ENCODE assay signal across 19 cellular contexts in the genomic region with DNA sequence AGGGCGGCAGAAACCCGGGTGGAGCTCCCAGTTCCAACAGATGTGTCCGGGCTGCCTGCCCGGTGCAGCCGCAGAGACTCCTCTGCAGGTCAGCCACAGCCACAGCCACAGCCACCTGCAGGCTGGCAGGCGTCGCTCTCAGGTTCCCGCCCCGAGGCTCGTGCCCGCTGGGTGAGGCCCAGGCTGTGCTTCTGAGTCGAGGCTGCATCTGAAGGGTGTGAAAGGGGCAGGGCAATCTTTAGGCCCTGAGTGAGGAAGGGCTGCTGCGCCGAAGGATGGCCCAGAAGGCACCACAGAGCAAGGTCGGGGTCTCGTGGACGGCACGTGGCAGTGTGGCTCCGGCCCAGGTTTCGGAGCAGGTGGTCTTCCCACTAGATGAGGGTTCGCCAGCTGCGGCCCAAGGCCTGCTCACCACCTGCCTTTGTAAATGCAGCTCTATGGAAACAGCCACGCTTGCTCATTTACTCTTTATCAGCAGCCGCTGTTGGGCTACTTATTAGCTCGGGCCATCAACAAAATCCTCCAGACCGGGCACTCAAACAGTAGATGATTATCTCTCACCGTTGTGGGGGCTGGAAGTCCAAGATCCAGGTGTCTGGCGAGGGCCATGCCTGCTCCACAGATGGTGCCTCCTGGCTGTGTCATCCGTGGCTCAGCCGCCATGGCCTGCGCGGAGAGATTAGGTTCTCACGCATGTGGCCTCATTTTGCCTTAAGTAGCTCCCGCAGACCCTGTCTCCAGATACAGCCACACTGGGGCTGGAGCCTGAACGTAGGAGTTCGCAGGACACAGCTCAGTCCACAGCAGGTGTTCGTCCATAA. TPM values are rescaled to one million over a fixed set of nuclear protein-coding genes. Genes with fewer than 3 reads are reported as not detected.
DNase-seq lines count a peak whose midpoint lies in the region; ATAC-seq, FAIRE-seq and TF ChIP-seq lines count a peak whose summit lies in the region.
"Had no signal": no experiment of that assay in that cellular context is flagged by ENCODE, and none has a peak within 500 bp of the region (broad histone marks: within the 10 kb centered on the region; RNA-seq: fewer than 3 reads in every experiment).

No MANE protein-coding gene starts in this region.

- H3K36me3 Mint-ChIP-seq in activated naive CD8-positive, alpha-beta T cell treated with anti-CD3 and anti-CD28 coated beads, Interleukin-2, amount 10 ng/mL, durations not matched to agents 7 days and 5 days = peaks cover 23% of the 10 kb centered on the region
- peaks cover 15% of the 10 kb centered on the region for H3K36me3 Mint-ChIP-seq in activated naive CD8-positive, alpha-beta T cell treated with anti-CD3 and anti-CD28 coated beads for 36 hours
- peaks cover 21% of the 10 kb centered on the region for H3K36me3 Mint-ChIP-seq in chondrocyte (ENCODE audit: low read depth)

- POLR2A ChIA-PET in activated naive CD8-positive, alpha-beta T cell treated with anti-CD3 and anti-CD28 coated beads, Interleukin-2, amount 10 ng/mL, durations not matched to agents 7 days and 5 days (lab: Charles Lee) = no interaction called here

- no peak for FAIRE-seq in RCC 7860 (lab: Jason Lieb, UNC)
- FAIRE-seq: A204.1 had no signal

- peaks cover 7% of the 10 kb centered on the region for H3K9me3 Mint-ChIP-seq in activated naive CD8-positive, alpha-beta T cell treated with anti-CD3 and anti-CD28 coated beads, Interleukin-2, amount 10 ng/mL, durations not matched to agents 7 days and 5 days
- peaks cover 3% of the 10 kb centered on the region for H3K9me3 Mint-ChIP-seq in activated naive CD8-positive, alpha-beta T cell treated with anti-CD3 and anti-CD28 coated beads for 36 hours
- peaks cover 4% of the 10 kb centered on the region for H3K9me3 Mint-ChIP-seq in chondrocyte (ENCODE audit: low read depth)
- H3K9me3 Mint-ChIP-seq: stimulated activated naive CD8-positive, alpha-beta T cell treated with anti-CD3 and anti-CD28 coated beads, Interleukin-15, amount 100 ng/mL, for 72 hours had no signal

- peak; percentile 17 for DNase-seq in activated naive CD8-positive, alpha-beta T cell treated with anti-CD3 and anti-CD28 coated beads, Interleukin-2, amount 10 ng/mL, durations not matched to agents 7 days and 5 days
- DNase-seq in activated naive CD8-positive, alpha-beta T cell treated with anti-CD3 and anti-CD28 coated beads for 36 hours = no peak
- DNase-seq in chondrocyte (ENCODE audit: low spot score) = peak; percentile 77
- peak; percentile 83 for DNase-seq in mesenteric fat pad (ENCODE audit: low spot score)
- DNase-seq in RCC 7860 (ENCODE audit: low spot score) = no peak
- no peak for DNase-seq in NCI-H510A treated with DMSO at 0.1 percent for 48 hours (lab: John Stamatoyannopoulos, UW)
- DNase-seq in LoVo (ENCODE audit: low spot score) = no peak
- DNase-seq: activated CD4-positive, alpha-beta T cell treated with anti-CD3 and anti-CD28 coated beads for 48 hours; activated effector memory CD4-positive, alpha-beta T cell treated with Interleukin-2 at 50 U/mL for 16 hours; amniotic stem cell; central memory CD4-positive, alpha-beta T cell; DMS 273 treated with DMSO at 0.1 percent for 48 hours; GF-D8; NCI-H1436 treated with DMSO at 0.1 percent for 48 hours; PC-9; stimulated activated CD4-positive, alpha-beta T cell treated with anti-CD3 and anti-CD28 coated beads, Interleukin-1b, Interleukin-23, amount 100 ng/mL, for 48 hours; stimulated activated naive CD8-positive, alpha-beta T cell treated with anti-CD3 and anti-CD28 coated beads, Interleukin-15, amount 100 ng/mL, for 72 hours had no signal

- no peak for TF ChIP-seq CTCF in chondrocyte (IDR thresholded peaks at IDR 0.05)

- H3K27me3 Mint-ChIP-seq in activated naive CD8-positive, alpha-beta T cell treated with anti-CD3 and anti-CD28 coated beads, Interleukin-2, amount 10 ng/mL, durations not matched to agents 7 days and 5 days = no peaks in the 10 kb centered on the region
- H3K27me3 Mint-ChIP-seq in activated naive CD8-positive, alpha-beta T cell treated with anti-CD3 and anti-CD28 coated beads for 36 hours = no peaks in the 10 kb centered on the region
- no peaks in the 10 kb centered on the region for H3K27me3 Mint-ChIP-seq in chondrocyte (ENCODE audit: low read depth)
- H3K27me3 Mint-ChIP-seq: stimulated activated naive CD8-positive, alpha-beta T cell treated with anti-CD3 and anti-CD28 coated beads, Interleukin-15, amount 100 ng/mL, for 72 hours had no signal

- H3K4me3 Mint-ChIP-seq in activated naive CD8-positive, alpha-beta T cell treated with anti-CD3 and anti-CD28 coated beads, Interleukin-2, amount 10 ng/mL, durations not matched to agents 7 days and 5 days = no peak overlapping the region
- no peak overlapping the region for H3K4me3 Mint-ChIP-seq in activated naive CD8-positive, alpha-beta T cell treated with anti-CD3 and anti-CD28 coated beads for 36 hours
- H3K4me3 Mint-ChIP-seq in chondrocyte (ENCODE audit: unreplicated experiment) = no peak overlapping the region
- H3K4me3 Mint-ChIP-seq: stimulated activated naive CD8-positive, alpha-beta T cell treated with anti-CD3 and anti-CD28 coated beads, Interleukin-15, amount 100 ng/mL, for 72 hours had no signal

- no peak for ATAC-seq in activated naive CD8-positive, alpha-beta T cell treated with anti-CD3 and anti-CD28 coated beads, Interleukin-2, amount 10 ng/mL, durations not matched to agents 7 days and 5 days (ENCODE audit: low read depth)
- no peak for ATAC-seq in HG02840 (IDR thresholded peaks at IDR 0.05; ENCODE audit: low FRiP score, unreplicated experiment)
- ATAC-seq: stimulated activated naive CD8-positive, alpha-beta T cell treated with anti-CD3 and anti-CD28 coated beads, Interleukin-15, amount 100 ng/mL, for 72 hours had no signal

- peaks cover 2% of the 10 kb centered on the region for H3K4me1 Mint-ChIP-seq in activated naive CD8-positive, alpha-beta T cell treated with anti-CD3 and anti-CD28 coated beads, Interleukin-2, amount 10 ng/mL, durations not matched to agents 7 days and 5 days
- H3K4me1 Mint-ChIP-seq in activated naive CD8-positive, alpha-beta T cell treated with anti-CD3 and anti-CD28 coated beads for 36 hours = no peaks in the 10 kb centered on the region
- H3K4me1 Mint-ChIP-seq in chondrocyte (ENCODE audit: low read depth) = peaks cover 35% of the 10 kb centered on the region

- H3K27ac Mint-ChIP-seq in activated naive CD8-positive, alpha-beta T cell treated with anti-CD3 and anti-CD28 coated beads, Interleukin-2, amount 10 ng/mL, durations not matched to agents 7 days and 5 days = no peak overlapping the region
- no peak overlapping the region for H3K27ac Mint-ChIP-seq in activated naive CD8-positive, alpha-beta T cell treated with anti-CD3 and anti-CD28 coated beads for 36 hours
- no peak overlapping the region for H3K27ac Mint-ChIP-seq in chondrocyte (ENCODE audit: unreplicated experiment)

RNA-seq across cellular contexts. Expression of a gene that starts 40.3 kb away (rescaled TPM):
- total RNA-seq in activated naive CD8-positive, alpha-beta T cell treated with anti-CD3 and anti-CD28 coated beads, Interleukin-2, amount 10 ng/mL, durations not matched to agents 7 days and 5 days = 100 to 1,000 TPM; 103 to 117 TPM
- 100 to 1,000 TPM; 242 to 250 TPM for total RNA-seq in activated naive CD8-positive, alpha-beta T cell treated with anti-CD3 and anti-CD28 coated beads for 36 hours
- 52.8 to 76.0 TPM (median 54.3 TPM) in 3 replicates for total RNA-seq in chondrocyte
- total RNA-seq in mesenteric fat pad = 66.4 TPM

RNA-seq across cellular contexts. Expression of a gene that starts 53.8 kb away (rescaled TPM):
- total RNA-seq in activated naive CD8-positive, alpha-beta T cell treated with anti-CD3 and anti-CD28 coated beads, Interleukin-2, amount 10 ng/mL, durations not matched to agents 7 days and 5 days = 10 to 100 TPM; 25.4 to 26.3 TPM
- total RNA-seq in activated naive CD8-positive, alpha-beta T cell treated with anti-CD3 and anti-CD28 coated beads for 36 hours = 10 to 100 TPM; 11.0 to 13.9 TPM
- 17.0 to 24.9 TPM (median 19.5 TPM) in 3 replicates for total RNA-seq in chondrocyte
- total RNA-seq in mesenteric fat pad = 21.7 TPM

Comparison
In these comparisons a context has a peak if more than half of its experiments do, and no peak if none do; other contexts are left out.
1. DNase-seq: peak in activated naive CD8-positive, alpha-beta T cell treated with anti-CD3 and anti-CD28 coated beads, Interleukin-2, amount 10 ng/mL, durations not matched to agents 7 days and 5 days (single experiment), chondrocyte (single experiment) and mesenteric fat pad (single experiment); none in activated naive CD8-positive, alpha-beta T cell treated with anti-CD3 and anti-CD28 coated beads for 36 hours (single experiment), RCC 7860 (single experiment), NCI-H510A treated with DMSO at 0.1 percent for 48 hours (single experiment) and LoVo (single experiment).